ENCODE assay signal across 13 cellular contexts in the genomic region with DNA sequence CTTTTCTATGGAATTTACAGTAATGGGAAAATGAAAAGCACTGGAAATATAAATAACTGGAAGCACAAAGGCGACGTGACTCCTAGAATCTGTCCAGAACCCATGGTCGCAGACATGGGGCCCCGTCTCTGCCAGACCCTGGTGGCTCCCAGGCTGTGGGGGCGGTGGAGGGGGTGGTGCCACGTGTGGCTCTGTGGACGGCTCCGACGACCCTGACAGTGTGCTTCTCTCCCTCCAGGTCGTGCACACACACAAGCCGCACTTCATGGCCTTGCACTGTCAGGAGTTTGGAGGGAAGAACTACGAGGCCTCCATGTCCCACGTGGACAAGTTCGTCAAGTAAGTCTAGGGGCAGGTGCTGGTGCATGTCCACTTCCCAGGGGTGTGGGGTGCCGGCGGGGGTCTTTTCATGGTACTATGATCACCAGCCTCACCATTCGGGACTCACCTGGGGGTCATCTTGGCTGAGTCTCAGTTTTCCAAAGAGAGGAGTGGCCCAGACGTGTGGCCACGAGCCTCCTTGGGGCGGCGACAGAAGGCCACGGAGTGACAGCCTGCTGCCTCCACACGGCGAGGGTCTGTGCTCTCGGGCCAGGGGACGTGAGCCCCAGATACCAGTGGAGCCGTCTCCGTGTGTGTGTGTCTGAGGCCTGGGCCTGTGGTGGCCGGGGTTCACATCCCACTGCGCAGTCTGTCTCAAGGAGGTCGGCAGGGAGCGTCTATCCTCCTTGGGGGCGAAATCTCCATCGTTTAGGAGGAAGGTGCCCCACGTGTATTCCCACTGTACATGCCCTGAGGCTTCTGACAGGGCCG.
"Had no signal": no experiment of that assay in that cellular context is flagged by ENCODE, and none has a peak within 500 bp of the region (broad histone marks: within the 10 kb centered on the region; RNA-seq: fewer than 3 reads in every experiment).

No MANE protein-coding gene starts in this region.

- H3K27me3 ChIP-seq: neural progenitor cell, right atrium auricular region had no signal

- H3K4me3 ChIP-seq: left ventricle myocardium inferior, neural progenitor cell, right atrium auricular region had no signal

- H3K27ac ChIP-seq: left ventricle myocardium inferior, neural progenitor cell, right atrium auricular region had no signal

- H3K9me3 ChIP-seq: left ventricle myocardium inferior, right atrium auricular region had no signal

- H2AFZ ChIP-seq: neural progenitor cell had no signal

- H3K36me3 ChIP-seq: neural progenitor cell, right atrium auricular region had no signal

- ATAC-seq: activated CD4-positive, alpha-beta T cell treated with anti-CD3 and anti-CD28 coated beads for 36 hours; esophagus mucosa; stimulated activated naive B cell treated with anti-CD40 and anti-IgM and Interleukin-4, amounts not matched to agents 10 μg/mL and 1 μg/mL and 100 μg/mL, for 72 hours; T-cell had no signal

- H3K4me2 ChIP-seq: neural progenitor cell had no signal

- DNase-seq: activated CD4-positive, alpha-beta memory T cell treated with anti-CD3 and anti-CD28 coated beads, Interleukin-2, amount 10 ng/mL, durations not matched to agents 7 days and 5 days; activated naive CD4-positive, alpha-beta T cell treated with anti-CD3 and anti-CD28 coated beads, Interleukin-2, amount 10 ng/mL, durations not matched to agents 7 days and 5 days; cerebellar nuclear complex; midbrain; stimulated activated CD4-positive, alpha-beta T cell treated with anti-CD3 and anti-CD28 coated beads, Interleukin-2, amount 100 ng/mL, for 24 hours; stimulated activated naive B cell treated with anti-CD40 and anti-IgM and Interleukin-4, amounts not matched to agents 10 μg/mL and 1 μg/mL and 100 μg/mL, for 72 hours; T-cell; T1000 had no signal

- H3K4me1 ChIP-seq: right atrium auricular region had no signal
